Comparison of ENCODE assay signal across 8 cellular contexts in genomic region chr17:81018044-81018802, GRCh38. TPM values are rescaled to one million over a fixed set of nuclear protein-coding genes. Genes with fewer than 3 reads are reported as not detected.
DNase-seq lines count a peak whose midpoint lies in the region; ATAC-seq and TF ChIP-seq lines count a peak whose summit lies in the region.

No MANE protein-coding gene starts in this region.

- no peak for TF ChIP-seq CTCF in smooth muscle cell (IDR thresholded peaks at IDR 0.05; ENCODE audit: borderline replicate concordance, insufficient read depth, poor library complexity, severe bottlenecking)

- H3K36me3 Mint-ChIP-seq in immature natural killer cell, result peaks cover 0 to 4% (median 0%) of the 10 kb centered on the region in 3 donors

- peaks cover 0 to 6% (median 0%) of the 10 kb centered on the region in 3 donors for H3K27me3 Mint-ChIP-seq in immature natural killer cell (ENCODE audit: low read depth in 3 of 3)

- DNase-seq in NCI-H69 (lab: John Stamatoyannopoulos, UW) (peak; percentile 76), amniotic epithelial cell (ENCODE audit: low read depth) (peak; percentile 61), immature natural killer cell (peak; percentile 40 to 50 (median 49)), smooth muscle cell (lab: John Stamatoyannopoulos, UW; ENCODE audit: unreplicated experiment) (no peak)

- peak overlapping the region; percentile 92 for H2AFZ ChIP-seq in smooth muscle cell (ENCODE audit: low read depth)

- ATAC-seq in HG03159 (IDR thresholded peaks at IDR 0.05; ENCODE audit: unreplicated experiment) (no peak), HG03469 (IDR thresholded peaks at IDR 0.05; ENCODE audit: unreplicated experiment) (no peak), GM19324 (IDR thresholded peaks at IDR 0.05; ENCODE audit: low FRiP score, unreplicated experiment) (no peak)

- 53% methylated on average over 29 of the region's 29 CpGs for WGBS in smooth muscle cell (ENCODE audit: low lambda C conversion rate)

- peak; percentile 21 for TF ChIP-seq POLR2A in GM18951 (IDR thresholded peaks at IDR 0.05; ENCODE audit: extremely low read depth, insufficient read depth, insufficient read length)

- H3F3A ChIP-seq in smooth muscle cell (ENCODE audit: low read depth), result peaks cover 10% of the 10 kb centered on the region

- H3K4me1 ChIP-seq in smooth muscle cell (ENCODE audit: low read depth), result peaks cover 13% of the 10 kb centered on the region

- H3K27ac Mint-ChIP-seq in immature natural killer cell, result peak overlapping the region; percentile 90 to 98 (median 96)

- in situ Hi-C loops in GM18951 (cut with MboI; ENCODE audit: low sequenced_read_pairs, unreplicated experiment), result no loop called here

- peak overlapping the region; percentile 81 to 95 (median 87) for H3K4me3 Mint-ChIP-seq in immature natural killer cell

- H3K9ac ChIP-seq in smooth muscle cell (ENCODE audit: low read depth), result no peak overlapping the region

- H3K4me2 ChIP-seq in smooth muscle cell, result peak overlapping the region; percentile 83

- H3K79me2 ChIP-seq in smooth muscle cell (ENCODE audit: low read depth), result no peaks in the 10 kb centered on the region

- peak overlapping the region; percentile 64 for H3K27ac ChIP-seq in smooth muscle cell (ENCODE audit: low read depth)

- H4K20me1 ChIP-seq in smooth muscle cell (ENCODE audit: low read depth), result no peaks in the 10 kb centered on the region

- H3K4me3 ChIP-seq in smooth muscle cell, result peak overlapping the region; percentile 26

- peaks cover 36 to 47% of the 10 kb centered on the region in 2 donors for H3K4me1 Mint-ChIP-seq in immature natural killer cell

- no peaks in the 10 kb centered on the region for H3K9me3 ChIP-seq in smooth muscle cell (replicated peaks; ENCODE audit: low read depth)

- no peaks in the 10 kb centered on the region for H3K27me3 ChIP-seq in smooth muscle cell (ENCODE audit: low read depth)

- H3K36me3 ChIP-seq in smooth muscle cell (ENCODE audit: low read depth), result no peaks in the 10 kb centered on the region

- no peaks in the 10 kb centered on the region for H3K9me3 Mint-ChIP-seq in immature natural killer cell

RNA-seq across cellular contexts. Expression of gene BAIAP2, which starts 16.7 kb away (rescaled TPM):
- polyA plus RNA-seq in immature natural killer cell, result 1 to 10 TPM; 1.1 to 5.1 (median 4.7) TPM
- 27.8 and 41.9 TPM in 2 replicates for total RNA-seq in smooth muscle cell
- polyA plus RNA-seq in smooth muscle cell, result 26.6 and 47.2 TPM in 2 replicates

RNA-seq across cellular contexts. Expression of gene CHMP6, which starts 26.6 kb away (rescaled TPM):
- polyA plus RNA-seq in immature natural killer cell (10 to 100 TPM; 67.7 to 71.4 (median 70.2) TPM), smooth muscle cell (21.5 and 30.9 TPM in 2 replicates)
- total RNA-seq in smooth muscle cell, result 5.8 and 11.9 TPM in 2 replicates
